Comparison of ENCODE assay signal across 26 cellular contexts in the genomic region with DNA sequence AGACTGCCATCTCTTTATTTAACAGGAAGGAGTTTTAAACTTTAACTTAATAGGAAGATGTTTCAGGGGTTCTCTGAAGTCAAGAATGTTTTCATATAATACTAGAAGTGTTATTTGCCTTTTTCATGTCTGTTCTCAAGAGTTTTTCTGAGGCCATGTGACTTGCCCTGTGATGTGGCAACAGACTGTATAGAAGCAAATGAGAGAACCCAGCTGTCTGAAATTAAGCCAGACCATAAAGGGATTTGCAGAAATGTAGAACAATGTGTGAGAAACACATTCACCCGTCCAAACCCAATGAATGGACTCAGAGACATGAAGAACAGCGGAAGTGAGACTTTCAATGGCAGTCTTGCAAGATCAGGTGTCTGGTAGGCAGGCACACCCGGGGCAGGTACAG. TPM values are rescaled to one million over a fixed set of nuclear protein-coding genes. Genes with fewer than 3 reads are reported as not detected.
DNase-seq lines count a peak whose midpoint lies in the region; ATAC-seq and TF ChIP-seq lines count a peak whose summit lies in the region.
"Had no signal": no experiment of that assay in that cellular context is flagged by ENCODE, and none has a peak within 500 bp of the region (broad histone marks: within the 10 kb centered on the region; RNA-seq: fewer than 3 reads in every experiment).

No MANE protein-coding gene starts in this region.

- H3K9me3 ChIP-seq in breast epithelium = peaks cover 0 to 8% of the 10 kb centered on the region in 2 donors

- peak in 4 of 6 experiments; percentile 4 to 42 (median 22) for DNase-seq in stimulated activated naive CD4-positive, alpha-beta T cell (lab: John Stamatoyannopoulos, UW)
- DNase-seq in stimulated activated naive CD4-positive, alpha-beta T cell treated with Interleukin-2 at 50 U/mL for 16 hours (lab: John Stamatoyannopoulos, UW) = no peak
- DNase-seq in T-cell (peak in 4 of 34 experiments; percentile 8 to 44 (median 26)), fibroblast of pulmonary artery (ENCODE audit: low read depth) (peak; percentile 63), breast epithelium (ENCODE audit: low spot score in 2 of 2) (no peak), lower leg skin (ENCODE audit: low spot score in 2 of 2) (no peak)
- DNase-seq: activated CD8-positive, alpha-beta T cell treated with anti-CD3 and anti-CD28 coated beads for 36 hours; activated gamma-delta T cell treated with Interleukin-2 at 50 U/mL for 16 hours; activated T-cell treated with anti-CD3 and anti-CD28 coated beads for 4 hours; CD4-positive, alpha-beta memory T cell; cerebellar nuclear complex; heart left ventricle; natural killer cell; NCI-H187; NCI-H2227 treated with DMSO at 0.1 percent for 48 hours; NCI-H774; OCI-M1; right cardiac atrium; stimulated activated CD4-positive, alpha-beta T cell treated with anti-CD3 and anti-CD28 coated beads, Interleukin-12 subunit alpha, Interleukin-12 subunit beta, amount 100 ng/mL, for 4 hours; T1000 had no signal

- WGBS in lower leg skin, 2 donors = 77 to 78% methylated on average over 3 of the region's 3 CpGs

- H3K27me3 ChIP-seq in breast epithelium = no peaks in the 10 kb centered on the region
- H3K27me3 ChIP-seq: esophagus muscularis mucosa, heart left ventricle had no signal

- peaks cover 57 to 64% (median 62%) of the 10 kb centered on the region in 3 donors for H3K4me1 Mint-ChIP-seq in T-cell

- H3K9me3 Mint-ChIP-seq in T-cell = peaks cover 0 to 5% (median 0%) of the 10 kb centered on the region in 3 donors

- intact Hi-C loops in breast epithelium (cut with DNase I; ENCODE audit: low total_unique reads) (no loop called here), lower leg skin (cut with DNase I; ENCODE audit: low total_unique reads) (no loop called here)

- H3K27ac ChIP-seq in breast epithelium = no peak overlapping the region
- H3K27ac ChIP-seq: esophagus muscularis mucosa, heart left ventricle had no signal

- no peaks in the 10 kb centered on the region for H3K27me3 Mint-ChIP-seq in T-cell
- H3K27me3 Mint-ChIP-seq: activated CD8-positive, alpha-beta T cell treated with anti-CD3 and anti-CD28 coated beads for 36 hours; CD4-positive, alpha-beta memory T cell had no signal

- no peaks in the 10 kb centered on the region for H3K36me3 ChIP-seq in breast epithelium

- no peaks in the 10 kb centered on the region for H3K4me1 ChIP-seq in breast epithelium

- H3K27ac Mint-ChIP-seq in T-cell = peak overlapping the region in 1 of 2 donors; percentile 4
- H3K27ac Mint-ChIP-seq: activated CD8-positive, alpha-beta T cell treated with anti-CD3 and anti-CD28 coated beads for 36 hours; CD4-positive, alpha-beta memory T cell; natural killer cell had no signal

- TF ChIP-seq CTCF in fibroblast of pulmonary artery (IDR thresholded peaks at IDR 0.05; ENCODE audit: low read length, missing control alignments) (no peak), breast epithelium (IDR thresholded peaks at IDR 0.05) (no peak), lower leg skin (IDR thresholded peaks at IDR 0.05) (no peak)

- TF ChIP-seq POLR2A in breast epithelium (IDR thresholded peaks at IDR 0.05) (no peak), lower leg skin (IDR thresholded peaks at IDR 0.05) (no peak)

- H3K36me3 Mint-ChIP-seq in T-cell = peaks cover 53% of the 10 kb centered on the region
- H3K36me3 Mint-ChIP-seq: natural killer cell had no signal

- H3K4me3 ChIP-seq in fibroblast of pulmonary artery (replicated peaks; ENCODE audit: low read depth, low read length) (no peak overlapping the region), breast epithelium (no peak overlapping the region), lower leg skin (ENCODE audit: low read depth, poor library complexity, severe bottlenecking) (no peak overlapping the region)
- H3K4me3 ChIP-seq: esophagus muscularis mucosa, heart left ventricle had no signal

- CTCF ChIA-PET in T-cell (lab: Charles Lee) = no interaction called here

- peak; percentile 37 to 82 (median 64) for ATAC-seq in T-cell (replicated peaks in 1 of 4)
- no peak for ATAC-seq in HG02759 (IDR thresholded peaks at IDR 0.05; ENCODE audit: unreplicated experiment)
- ATAC-seq in GM18909 (IDR thresholded peaks at IDR 0.05; ENCODE audit: poor library complexity, unreplicated experiment) = no peak
- ATAC-seq: activated CD8-positive, alpha-beta T cell treated with anti-CD3 and anti-CD28 coated beads for 36 hours; HCT116; heart left ventricle; natural killer cell; right cardiac atrium had no signal

- POLR2A ChIA-PET in T-cell (lab: Charles Lee) = no interaction called here

- H3K4me3 Mint-ChIP-seq in T-cell = peak overlapping the region in 2 of 3 donors; percentile 14 to 44
- H3K4me3 Mint-ChIP-seq: activated CD8-positive, alpha-beta T cell treated with anti-CD3 and anti-CD28 coated beads for 36 hours; natural killer cell had no signal

RNA-seq across cellular contexts. Expression of a gene that starts 23.8 kb away (rescaled TPM):
- total RNA-seq in T-cell = 10 to 100 TPM; 35.7 to 49.7 (median 42.4) TPM
- 100 to 1,000 TPM in 1 of 3 donors, 10 to 100 TPM in 2; 52.5 to 108 (median 74.1) TPM for total RNA-seq in breast epithelium
- total RNA-seq in lower leg skin = 10 to 100 TPM; 26.7 to 58.6 (median 44.0) TPM

RNA-seq across cellular contexts. Expression of a gene that starts 55.8 kb away (rescaled TPM):
- under 1 TPM in 1 of 5 donors, not detected in 4; 0.43 TPM for total RNA-seq in T-cell
- 1 to 10 TPM in 2 of 3 donors, not detected in 1; 1.9 to 4.6 TPM for total RNA-seq in breast epithelium
- total RNA-seq in lower leg skin = 1 to 10 TPM in 1 of 4 donors, not detected in 3; 1.2 TPM
- total RNA-seq: activated CD8-positive, alpha-beta T cell treated with anti-CD3 and anti-CD28 coated beads for 36 hours; CD4-positive, alpha-beta memory T cell; esophagus muscularis mucosa; osteocyte; subcutaneous adipose tissue had no signal

Comparison
In these comparisons a context has a peak if more than half of its experiments do, and no peak if none do; other contexts are left out.
1. DNase-seq: peak in stimulated activated naive CD4-positive, alpha-beta T cell (4 of 6) and fibroblast of pulmonary artery (single experiment); none in stimulated activated naive CD4-positive, alpha-beta T cell treated with Interleukin-2 at 50 U/mL for 16 hours (single experiment), breast epithelium (0 of 2) and lower leg skin (0 of 2).
2. ATAC-seq: peak in T-cell (4 of 4); none in HG02759 (single experiment) and GM18909 (single experiment).